1 cellular context compared by ENCODE assay signal in the genomic region with DNA sequence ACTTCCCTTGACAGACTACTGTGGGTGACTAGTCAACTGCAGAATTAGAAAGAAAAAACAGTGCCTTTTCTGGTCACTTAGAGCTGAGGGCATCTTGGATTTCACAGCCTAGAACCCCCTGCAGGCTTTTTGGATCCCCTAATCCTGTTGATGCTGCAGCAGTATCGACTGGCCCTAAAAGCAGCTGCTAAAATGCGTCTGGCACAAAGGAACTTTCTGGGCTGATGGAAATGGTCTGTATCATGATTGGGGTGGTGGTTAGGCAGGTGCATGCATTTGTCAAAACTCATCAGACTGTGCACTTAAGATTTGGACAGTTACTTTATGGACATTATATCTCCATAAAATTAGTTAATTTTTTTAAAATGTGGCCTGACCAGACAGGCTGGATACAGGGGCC.
TF ChIP-seq lines count a peak whose summit lies in the region.

No MANE protein-coding gene starts in this region.

TF ChIP-seq in H1, 55 proteins besides CTCF, POLR2A, EP300 and RAD21:
- no peak for TF ChIP-seq JUN (IDR thresholded peaks at IDR 0.05; ENCODE audit: low read depth, low read length)
- TF ChIP-seq, protein P1, sequence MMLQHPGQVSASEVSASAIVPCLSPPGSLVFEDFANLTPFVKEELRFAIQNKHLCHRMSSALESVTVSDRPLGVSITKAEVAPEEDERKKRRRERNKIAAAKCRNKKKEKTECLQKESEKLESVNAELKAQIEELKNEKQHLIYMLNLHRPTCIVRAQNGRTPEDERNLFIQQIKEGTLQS (IDR thresholded peaks at IDR 0.05; ENCODE audit: insufficient read depth, low read depth, low read length) = no peak
- no peak for TF ChIP-seq MAFK (IDR thresholded peaks at IDR 0.05; ENCODE audit: low read depth, low read length)
- no peak for TF ChIP-seq CTBP2 (IDR thresholded peaks at IDR 0.05; ENCODE audit: borderline replicate concordance, insufficient read depth, insufficient read length, low read length)
- TF ChIP-seq GTF2F1 (IDR thresholded peaks at IDR 0.05; ENCODE audit: borderline replicate concordance, low read depth, low read length) = no peak
- TF ChIP-seq BCL11A (IDR thresholded peaks at IDR 0.05; ENCODE audit: low read depth in 2 of 2, low read length in 2 of 2) = no peak
- TF ChIP-seq TBP (IDR thresholded peaks at IDR 0.05; ENCODE audit: low read depth, low read length) = no peak
- TF ChIP-seq, protein P2, sequence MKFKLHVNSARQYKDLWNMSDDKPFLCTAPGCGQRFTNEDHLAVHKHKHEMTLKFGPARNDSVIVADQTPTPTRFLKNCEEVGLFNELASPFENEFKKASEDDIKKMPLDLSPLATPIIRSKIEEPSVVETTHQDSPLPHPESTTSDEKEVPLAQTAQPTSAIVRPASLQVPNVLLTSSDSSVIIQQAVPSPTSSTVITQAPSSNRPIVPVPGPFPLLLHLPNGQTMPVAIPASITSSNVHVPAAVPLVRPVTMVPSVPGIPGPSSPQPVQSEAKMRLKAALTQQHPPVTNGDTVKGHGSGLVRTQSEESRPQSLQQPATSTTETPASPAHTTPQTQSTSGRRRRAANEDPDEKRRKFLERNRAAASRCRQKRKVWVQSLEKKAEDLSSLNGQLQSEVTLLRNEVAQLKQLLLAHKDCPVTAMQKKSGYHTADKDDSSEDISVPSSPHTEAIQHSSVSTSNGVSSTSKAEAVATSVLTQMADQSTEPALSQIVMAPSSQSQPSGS (IDR thresholded peaks at IDR 0.05; ENCODE audit: low read length) = no peak
- TF ChIP-seq SIRT6 (IDR thresholded peaks at IDR 0.05; ENCODE audit: low read length) = no peak
- no peak for TF ChIP-seq TEAD4 (IDR thresholded peaks at IDR 0.05; ENCODE audit: low read depth, low read length)
- no peak for TF ChIP-seq ZNF274 (IDR thresholded peaks at IDR 0.05; ENCODE audit: borderline replicate concordance, extremely low read depth, low read length)
- TF ChIP-seq KDM5A (IDR thresholded peaks at IDR 0.05; ENCODE audit: low read length) = no peak
- no peak for TF ChIP-seq HDAC2 (IDR thresholded peaks at IDR 0.05; ENCODE audit: borderline replicate concordance in 1 of 2, low read depth in 2 of 2, low read length in 2 of 2)
- TF ChIP-seq BRCA1 (IDR thresholded peaks at IDR 0.05; ENCODE audit: low read depth, low read length) = no peak
- no peak for TF ChIP-seq FOSL1 (IDR thresholded peaks at IDR 0.05; ENCODE audit: insufficient read depth, low read depth, low read length)
- no peak for TF ChIP-seq NANOG (IDR thresholded peaks at IDR 0.05; ENCODE audit: insufficient read depth, low read depth, low read length, poor library complexity, severe bottlenecking)
- TF ChIP-seq SIX5 (IDR thresholded peaks at IDR 0.05; ENCODE audit: low read depth, low read length) = no peak
- no peak for TF ChIP-seq SUZ12 (IDR thresholded peaks at IDR 0.05; ENCODE audit: low read length)
- no peak for TF ChIP-seq SRF (IDR thresholded peaks at IDR 0.05; ENCODE audit: low read depth, low read length)
